ENCODE assay signal across 8 cellular contexts in genomic region chr21:32613436-32614043, GRCh38. TPM values are rescaled to one million over a fixed set of nuclear protein-coding genes. Genes with fewer than 3 reads are reported as not detected.
DNase-seq lines count a peak whose midpoint lies in the region; ATAC-seq and TF ChIP-seq lines count a peak whose summit lies in the region.

No MANE protein-coding gene starts in this region.

- WGBS in trophoblast cell (ENCODE audit: extremely low coverage, insufficient coverage, insufficient read length) = no CpG with 5 or more reads among the region's 16 CpGs

- H3K4me1 Mint-ChIP-seq in Calu3 (ENCODE audit: low read depth, unreplicated experiment) = no peaks in the 10 kb centered on the region

- DNase-seq in Calu3 (no peak), Panc1 (ENCODE audit: low read depth, low spot score) (no peak), epithelial cell of proximal tubule (ENCODE audit: low read depth) (no peak), trophoblast cell (no peak), left colon (no peak), NCI-H187 (lab: John Stamatoyannopoulos, UW) (no peak)

- in situ Hi-C loops in Panc1 (cut with HindIII; ENCODE audit: low pct_unique_long_range_greater_than_20kb, low sequenced_read_pairs) = no loop called here

- no peak overlapping the region for H2AK5ac ChIP-seq in trophoblast cell (ENCODE audit: low read length)

- peaks cover 11% of the 10 kb centered on the region for H3K36me3 ChIP-seq in Panc1 (ENCODE audit: control insufficient read depth, insufficient read depth, low read length)
- peaks cover 0 to 8% of the 10 kb centered on the region in 2 experiments for H3K36me3 ChIP-seq in trophoblast cell (ENCODE audit: control insufficient read depth in 1 of 2, insufficient read depth in 2 of 2, low read length in 2 of 2)

- no peak overlapping the region for H3K9ac ChIP-seq in trophoblast cell (ENCODE audit: low read length)

- H3K27me3 ChIP-seq in Panc1 (ENCODE audit: control insufficient read depth, insufficient read depth, low read length) (no peaks in the 10 kb centered on the region), trophoblast cell (ENCODE audit: insufficient read depth, low read length) (no peaks in the 10 kb centered on the region)

- no peak overlapping the region for H3K4ac ChIP-seq in trophoblast cell (ENCODE audit: low read depth, low read length)

- TF ChIP-seq CTCF in Calu3 (IDR thresholded peaks at IDR 0.05; ENCODE audit: unreplicated experiment) (no peak), Panc1 (IDR thresholded peaks at IDR 0.05) (no peak), epithelial cell of proximal tubule (conservative IDR thresholded peaks at IDR 0.05; ENCODE audit: low read depth, low read length) (no peak)

- POLR2A ChIA-PET in Panc1 (lab: Charles Lee) = no interaction called here

- H3K4me3 ChIP-seq in Panc1 (ENCODE audit: low read depth in 2 of 2, low read length in 2 of 2) = peak overlapping the region; percentile 92 to 93
- H3K4me3 ChIP-seq in epithelial cell of proximal tubule (ENCODE audit: low read depth, low read length) = peak overlapping the region; percentile 99
- no peak overlapping the region for H3K4me3 ChIP-seq in trophoblast cell (ENCODE audit: low read depth, low read length)

- no peak overlapping the region for H3K18ac ChIP-seq in trophoblast cell (ENCODE audit: low read length)

- no peak overlapping the region for H2BK5ac ChIP-seq in trophoblast cell (ENCODE audit: low read depth, low read length, poor library complexity)

- H3K23ac ChIP-seq in trophoblast cell (ENCODE audit: low read length) = no peak overlapping the region

- H2BK12ac ChIP-seq in trophoblast cell (ENCODE audit: low read length) = no peak overlapping the region

- ATAC-seq in Panc1 (no peak; the same call in 1 of the 2 replicates), HG02938 (IDR thresholded peaks at IDR 0.05; ENCODE audit: unreplicated experiment) (no peak), left colon (no peak), GM18909 (IDR thresholded peaks at IDR 0.05; ENCODE audit: poor library complexity, unreplicated experiment) (no peak)

- no peaks in the 10 kb centered on the region for H3K9me3 ChIP-seq in Panc1 (ENCODE audit: control insufficient read depth, insufficient read depth, low read depth, low read length)
- no peaks in the 10 kb centered on the region for H3K9me3 ChIP-seq in trophoblast cell (ENCODE audit: insufficient read depth, low read depth, low read length)

- H2BK120ac ChIP-seq in trophoblast cell (ENCODE audit: insufficient read depth, low read length, poor library complexity) = no peak overlapping the region

- no peak overlapping the region for H3K14ac ChIP-seq in trophoblast cell (ENCODE audit: low read length)

- H4K91ac ChIP-seq in trophoblast cell (ENCODE audit: low read depth, low read length) = peak overlapping the region; percentile 80

- peak overlapping the region; percentile 93 for H4K12ac ChIP-seq in trophoblast cell (ENCODE audit: low read depth, low read length)

- peak overlapping the region; percentile 85 for H2AFZ ChIP-seq in trophoblast cell (ENCODE audit: insufficient read depth, low read length, poor library complexity)

- no peaks in the 10 kb centered on the region for H3K9me3 Mint-ChIP-seq in Calu3 (ENCODE audit: low read depth, unreplicated experiment)

- BruUV-seq in Calu3 (replicated peaks; lab: Mats Ljungman, UMichigan) = no TSS peak
- BruUV-seq in Panc1 (replicated peaks; lab: Mats Ljungman, UMichigan) = no TSS peak

- intact Hi-C loops in Calu3 (cut with micrococcal nuclease; ENCODE audit: unreplicated experiment) = no loop called here
- intact Hi-C loops in Panc1 (cut with micrococcal nuclease; ENCODE audit: unreplicated experiment) = no loop called here
- intact Hi-C loops in left colon (cut with DNase I, micrococcal nuclease) = no loop called here

- peaks cover 29% of the 10 kb centered on the region for H3K36me3 Mint-ChIP-seq in Calu3 (ENCODE audit: insufficient read depth, unreplicated experiment)

- peak overlapping the region; percentile 91 for H3K4me2 ChIP-seq in trophoblast cell (ENCODE audit: low read length)

- H3K79me2 ChIP-seq in trophoblast cell (ENCODE audit: control insufficient read depth, insufficient read depth, low read length, poor library complexity) = peaks cover 4% of the 10 kb centered on the region

- peak overlapping the region; percentile 81 for H3K4me3 Mint-ChIP-seq in Calu3 (ENCODE audit: low read depth, unreplicated experiment)

- CTCF ChIA-PET in Calu3 (lab: Charles Lee) = no interaction called here
- CTCF ChIA-PET in Panc1 (lab: Charles Lee) = no interaction called here

- H4K8ac ChIP-seq in trophoblast cell (ENCODE audit: low read depth, low read length) = peak overlapping the region; percentile 90

- no peaks in the 10 kb centered on the region; the same call in none of the 2 replicates for H3K4me1 ChIP-seq in Panc1 (ENCODE audit: control insufficient read depth, insufficient read depth, low read length)
- H3K4me1 ChIP-seq in trophoblast cell (ENCODE audit: control insufficient read depth in 1 of 2, insufficient read depth in 2 of 2, low read length in 2 of 2) = peaks cover 3 to 4% of the 10 kb centered on the region in 2 experiments

- peaks cover 26% of the 10 kb centered on the region for H3K27me3 Mint-ChIP-seq in Calu3 (ENCODE audit: unreplicated experiment)

- no peak overlapping the region for H3K27ac Mint-ChIP-seq in Calu3 (ENCODE audit: unreplicated experiment)

- peaks cover 15% of the 10 kb centered on the region for H3K79me1 ChIP-seq in trophoblast cell (ENCODE audit: low read length)

- peak overlapping the region; percentile 91 for H3K27ac ChIP-seq in Panc1 (ENCODE audit: low read length)
- H3K27ac ChIP-seq in trophoblast cell (ENCODE audit: low read depth, low read length) = no peak overlapping the region

RNA-seq across cellular contexts. Expression of gene CFAP298, which starts 1.4 kb away (rescaled TPM):
- total RNA-seq in Calu3 (2022) (28.9 and 35.9 TPM in 2 replicates), Panc1 (2021; ENCODE audit: unreplicated experiment) (42.0 TPM), epithelial cell of proximal tubule (61.3 and 70.5 TPM in 2 replicates), left colon (10 to 100 TPM; 28.7 to 32.7 TPM)
- 46.7 TPM for polyA plus RNA-seq in Panc1 (2012; ENCODE audit: insufficient read length)
- 51.7 and 52.4 TPM in 2 replicates for polyA plus RNA-seq in trophoblast cell (2013)

RNA-seq across cellular contexts. Expression of gene TCP10L, which starts 28.2 kb away (rescaled TPM):
- 0.51 TPM in 1 of 2 replicates, not detected in the other for total RNA-seq in Calu3 (2022)
- total RNA-seq in Panc1 (2021; ENCODE audit: unreplicated experiment) = 0.57 TPM
- not detected for polyA plus RNA-seq in Panc1 (2012; ENCODE audit: insufficient read length)
- total RNA-seq in epithelial cell of proximal tubule = under 0.01 and 0.06 TPM in 2 replicates
- 1.0 and 1.3 TPM in 2 replicates for polyA plus RNA-seq in trophoblast cell (2013)
- total RNA-seq in left colon = not detected
